ENCODE assay signal across 16 cellular contexts in genomic region chr5:53739111-53739510, GRCh38.
DNase-seq lines count a peak whose midpoint lies in the region; ATAC-seq, FAIRE-seq and TF ChIP-seq lines count a peak whose summit lies in the region.
"Had no signal": no experiment of that assay in that cellular context is flagged by ENCODE, and none has a peak within 500 bp of the region (broad histone marks: within the 10 kb centered on the region; RNA-seq: fewer than 3 reads in every experiment).

No MANE protein-coding gene starts in this region.

- no peaks in the 10 kb centered on the region for H3K36me3 Mint-ChIP-seq in endodermal cell (ENCODE audit: low read depth)
- H3K36me3 Mint-ChIP-seq: CD14-positive monocyte; CD8-positive, alpha-beta T cell had no signal

- H2AFZ ChIP-seq in HepG2 (ENCODE audit: low read length) = no peak overlapping the region

- no peak overlapping the region for H2BK120ac ChIP-seq in mesendoderm (ENCODE audit: low read depth, low read length)

- no peaks in the 10 kb centered on the region for H3K79me1 ChIP-seq in mesendoderm (ENCODE audit: low read length)

- no peak overlapping the region for H3K27ac ChIP-seq in HepG2 (ENCODE audit: extremely low read length, insufficient read depth, low read length)
- no peak overlapping the region for H3K27ac ChIP-seq in right lobe of liver
- H3K27ac ChIP-seq in endodermal cell (ENCODE audit: low read depth, low read length) = no peak overlapping the region
- H3K27ac ChIP-seq in mesendoderm (ENCODE audit: low read depth, low read length) = no peak overlapping the region
- H3K27ac ChIP-seq in transverse colon = no peak overlapping the region
- H3K27ac ChIP-seq: A549, HL-60 had no signal

- peaks cover 9% of the 10 kb centered on the region for H3K9me3 Mint-ChIP-seq in endodermal cell

- no peak for TF ChIP-seq RAD21 in HepG2 (CRISPR knock-in tag; IDR thresholded peaks at IDR 0.05)

- TF ChIP-seq POLR2A in HepG2 (IDR thresholded peaks at IDR 0.05; ENCODE audit: insufficient read depth in 1 of 2, low read depth in 2 of 2, low read length in 2 of 2) (no peak), right lobe of liver (IDR thresholded peaks at IDR 0.05) (no peak), transverse colon (IDR thresholded peaks at IDR 0.05) (no peak)

- no peak overlapping the region for H3K4ac ChIP-seq in mesendoderm (ENCODE audit: low read depth, low read length)

- H3K18ac ChIP-seq in mesendoderm (ENCODE audit: low read length) = no peak overlapping the region

- no peaks in the 10 kb centered on the region for H4K20me1 ChIP-seq in HepG2 (ENCODE audit: insufficient read depth, low read length)

- no peaks in the 10 kb centered on the region for H3K27me3 Mint-ChIP-seq in endodermal cell (ENCODE audit: insufficient read depth)

- TF ChIP-seq CTCF in HepG2 (CRISPR knock-in tag; IDR thresholded peaks at IDR 0.05) = no peak
- TF ChIP-seq CTCF in right lobe of liver (IDR thresholded peaks at IDR 0.05) = no peak
- no peak for TF ChIP-seq CTCF in endodermal cell (conservative IDR thresholded peaks at IDR 0.05)
- TF ChIP-seq CTCF in GM10248 (IDR thresholded peaks at IDR 0.05; ENCODE audit: control extremely low read depth, extremely low read depth, low read depth, missing control alignments) = no peak
- no peak for TF ChIP-seq CTCF in transverse colon (IDR thresholded peaks at IDR 0.05)

- no peak overlapping the region for H4K8ac ChIP-seq in mesendoderm (ENCODE audit: low read depth, low read length)

- no peak overlapping the region for H3K4me3 Mint-ChIP-seq in endodermal cell
- H3K4me3 Mint-ChIP-seq: CD14-positive monocyte; CD8-positive, alpha-beta T cell had no signal

- H3K4me2 ChIP-seq in HepG2 (ENCODE audit: low read depth, low read length) = no peak overlapping the region
- H3K4me2 ChIP-seq in mesendoderm (ENCODE audit: low read length) = no peak overlapping the region
- H3K4me2 ChIP-seq: A549 had no signal

- H3K9ac ChIP-seq in HepG2 (ENCODE audit: insufficient read depth, low read depth, low read length) (no peak overlapping the region), endodermal cell (ENCODE audit: extremely low read depth, low read length, poor library complexity, severe bottlenecking) (no peak overlapping the region), mesendoderm (ENCODE audit: low read length) (no peak overlapping the region)

- FAIRE-seq in HepG2 (lab: Jason Lieb, UNC) = no peak
- FAIRE-seq: A549, D721Med had no signal

- no TSS peak for BruUV-seq in HepG2 (replicated peaks; lab: Mats Ljungman, UMichigan)

- H3K36me3 ChIP-seq in HepG2 (replicated peaks in 1 of 2; ENCODE audit: control insufficient read depth in 1 of 2, insufficient read depth in 2 of 2, low read length in 2 of 2) (no peaks in the 10 kb centered on the region), right lobe of liver (no peaks in the 10 kb centered on the region), endodermal cell (ENCODE audit: control insufficient read depth, insufficient read depth, low read length) (no peaks in the 10 kb centered on the region), mesendoderm (ENCODE audit: control insufficient read depth, insufficient read depth, low read length) (no peaks in the 10 kb centered on the region), transverse colon (no peaks in the 10 kb centered on the region)

- H3K4me1 ChIP-seq in HepG2 (ENCODE audit: insufficient read depth, low read length) = no peaks in the 10 kb centered on the region
- H3K4me1 ChIP-seq in right lobe of liver = no peaks in the 10 kb centered on the region
- no peaks in the 10 kb centered on the region for H3K4me1 ChIP-seq in endodermal cell (ENCODE audit: control insufficient read depth, insufficient read depth, low read length)
- H3K4me1 ChIP-seq in mesendoderm (ENCODE audit: control insufficient read depth, low read depth, low read length) = no peaks in the 10 kb centered on the region
- H3K4me1 ChIP-seq in transverse colon = no peaks in the 10 kb centered on the region
- H3K4me1 ChIP-seq: A549 had no signal

- H4K5ac ChIP-seq in mesendoderm (ENCODE audit: low read length) = no peak overlapping the region

- TF ChIP-seq EP300 in HepG2 (IDR thresholded peaks at IDR 0.05; ENCODE audit: low read depth in 2 of 2, low read length in 2 of 2) = no peak
- no peak for TF ChIP-seq EP300 in HepG2 (CRISPR knock-in tag; IDR thresholded peaks at IDR 0.05; ENCODE audit: borderline replicate concordance)
- TF ChIP-seq EP300 in transverse colon (IDR thresholded peaks at IDR 0.05; ENCODE audit: low read depth) = no peak

- H3K27ac Mint-ChIP-seq in endodermal cell = peak overlapping the region; percentile 62
- H3K27ac Mint-ChIP-seq: CD14-positive monocyte; CD8-positive, alpha-beta T cell had no signal

- H3K79me2 ChIP-seq in HepG2 (ENCODE audit: insufficient read depth, low read length) = no peaks in the 10 kb centered on the region
- H3K79me2 ChIP-seq in mesendoderm (ENCODE audit: control insufficient read depth, insufficient read depth, low read length) = no peaks in the 10 kb centered on the region

- in situ Hi-C loops in HepG2 (cut with HindIII; ENCODE audit: extremely low pct_ligation_motif_present, low pct_unique_long_range_greater_than_20kb) = no loop called here
- in situ Hi-C loops in transverse colon (cut with MboI; ENCODE audit: low pct_ligation_motif_present in 1 of 4, low pct_unique_long_range_greater_than_20kb in 1 of 4, low sequenced_read_pairs in 3 of 4) = no loop called here

- H2AK5ac ChIP-seq in mesendoderm (ENCODE audit: low read length) = no peak overlapping the region

- CTCF ChIA-PET in HepG2 (lab: Yijun Ruan, JAX; ENCODE audit: low intra/inter-chr PET ratio, low total read pairs) (no interaction called here), GM10248 (lab: Yijun Ruan, JAX) (no interaction called here)

- intact Hi-C loops in HepG2 (cut with micrococcal nuclease; ENCODE audit: unreplicated experiment) (no loop called here), right lobe of liver (cut with DNase I) (no loop called here), transverse colon (cut with DNase I; ENCODE audit: low total_unique reads) (no loop called here)

- no peak; the same call in 2 of the 3 replicates for ATAC-seq in HepG2
- no peak for ATAC-seq in right lobe of liver
- ATAC-seq: A549; CD8-positive, alpha-beta T cell; HCT116 had no signal

- peak overlapping the region; percentile 34 for H3K56ac ChIP-seq in mesendoderm (ENCODE audit: low read length)

- no peak overlapping the region for H3K4me3 ChIP-seq in HepG2 (replicated peaks in 1 of 3; ENCODE audit: insufficient read depth in 1 of 3, low read depth in 2 of 3, low read length in 3 of 3)
- H3K4me3 ChIP-seq in right lobe of liver = no peak overlapping the region
- H3K4me3 ChIP-seq in endodermal cell (ENCODE audit: low read length) = no peak overlapping the region
- no peak overlapping the region for H3K4me3 ChIP-seq in mesendoderm (ENCODE audit: low read length)
- no peak overlapping the region for H3K4me3 ChIP-seq in transverse colon
- H3K4me3 ChIP-seq: A549 had no signal

- H3K9me3 ChIP-seq in HepG2 (ENCODE audit: low read length) = no peaks in the 10 kb centered on the region
- no peaks in the 10 kb centered on the region for H3K9me3 ChIP-seq in right lobe of liver
- no peaks in the 10 kb centered on the region for H3K9me3 ChIP-seq in endodermal cell (ENCODE audit: control insufficient read depth, low read length)
- no peaks in the 10 kb centered on the region for H3K9me3 ChIP-seq in transverse colon
- H3K9me3 ChIP-seq: A549 had no signal

- H2BK5ac ChIP-seq in mesendoderm (ENCODE audit: low read length) = no peak overlapping the region

- DNase-seq in HepG2 (ENCODE audit: low spot score) = no peak
- no peak for DNase-seq in right lobe of liver
- DNase-seq in endodermal cell = no peak
- no peak for DNase-seq in mesendoderm
- no peak for DNase-seq in GM10248 (ENCODE audit: extremely low spot score)
- DNase-seq in NCI-H2029 treated with DMSO at 0.1 percent for 48 hours (lab: John Stamatoyannopoulos, UW) = no peak
- no peak for DNase-seq in transverse colon
- DNase-seq: CD8-positive, alpha-beta T cell; COR-L47; DMS153; GF-D8 had no signal

- H2BK15ac ChIP-seq in mesendoderm (replicated peaks; ENCODE audit: low read depth) = no peak overlapping the region

- H3K4me1 Mint-ChIP-seq in endodermal cell = no peaks in the 10 kb centered on the region
- H3K4me1 Mint-ChIP-seq: CD14-positive monocyte had no signal

- POLR2A ChIA-PET in HepG2 (lab: Yijun Ruan, JAX) (no interaction called here), GM10248 (lab: Yijun Ruan, JAX) (no interaction called here)

- 86% methylated on average over 2 of the region's 4 CpGs for WGBS in HepG2 (ENCODE audit: low lambda C conversion rate)
- 73% methylated on average over 4 of the region's 4 CpGs for WGBS in right lobe of liver (ENCODE audit: insufficient coverage, low coverage, low lambda C conversion rate, missing lambda C conversion rate)
- WGBS in endodermal cell (ENCODE audit: insufficient coverage in 1 of 2, insufficient read length in 1 of 2), 2 experiments = 94 to 100% methylated on average over 1 to 4 of the region's 4 CpGs
- no CpG with 5 or more reads among the region's 4 CpGs for WGBS in mesendoderm (ENCODE audit: extremely low coverage, insufficient coverage, low lambda C conversion rate)
- WGBS in transverse colon (ENCODE audit: low coverage in 1 of 2), 2 donors = 92% methylated on average over 4 of the region's 4 CpGs; no CpG with 5 or more reads in 1 of the 2 donors

- H3K27me3 ChIP-seq in HepG2 (ENCODE audit: control insufficient read depth in 1 of 2, insufficient read depth in 2 of 2, low read length in 2 of 2) (no peaks in the 10 kb centered on the region), right lobe of liver (no peaks in the 10 kb centered on the region), endodermal cell (ENCODE audit: control insufficient read depth, insufficient read depth, low read length, poor library complexity, severe bottlenecking) (no peaks in the 10 kb centered on the region), mesendoderm (ENCODE audit: insufficient read depth, low read length, poor library complexity) (no peaks in the 10 kb centered on the region), transverse colon (no peaks in the 10 kb centered on the region)

- H3K23ac ChIP-seq in mesendoderm (ENCODE audit: low read length) = no peak overlapping the region

TF ChIP-seq in HepG2, 621 proteins besides CTCF, POLR2A, EP300 and RAD21:
- TF ChIP-seq NFE2L2 (IDR thresholded peaks at IDR 0.05; ENCODE audit: low read length) = peak; percentile 31; the same call in 1 of the 2 replicates
- no peak for TF ChIP-seq NAIF1 (CRISPR knock-in tag; IDR thresholded peaks at IDR 0.05; ENCODE audit: borderline replicate concordance)
